Comparison of ENCODE assay signal across 1 cellular context in genomic region chr6:41692735-41693134, GRCh38.
TF ChIP-seq lines count a peak whose summit lies in the region.

No MANE protein-coding gene starts in this region.

TF ChIP-seq in A549, 52 proteins besides CTCF, POLR2A, EP300 and RAD21:
- no peak for TF ChIP-seq FOSB (CRISPR knock-in tag; IDR thresholded peaks at IDR 0.05)
- no peak for TF ChIP-seq MAFK (IDR thresholded peaks at IDR 0.05; ENCODE audit: partially characterized antibody)
- TF ChIP-seq ZFP36 (IDR thresholded peaks at IDR 0.05; ENCODE audit: borderline replicate concordance, partially characterized antibody) = peak; percentile 39
